In genomic region chr5:151100690-151101089, GRCh38 we compare ENCODE assay signal across 18 cellular contexts. TPM values are rescaled to one million over a fixed set of nuclear protein-coding genes. Genes with fewer than 3 reads are reported as not detected.
A peak's percentile ranks its signal among the peaks of the same experiment; 100 is the strongest.
DNase-seq lines count a peak whose midpoint lies in the region; ATAC-seq, FAIRE-seq and TF ChIP-seq lines count a peak whose summit lies in the region.
"Had no signal": no experiment of that assay in that cellular context is flagged by ENCODE, and none has a peak within 500 bp of the region (broad histone marks: within the 10 kb centered on the region; RNA-seq: fewer than 3 reads in every experiment).

No MANE protein-coding gene starts in this region.

- H3K27me3 Mint-ChIP-seq in CD4-positive, alpha-beta memory T cell = no peaks in the 10 kb centered on the region
- H3K27me3 Mint-ChIP-seq in osteocyte (ENCODE audit: unreplicated experiment) = no peaks in the 10 kb centered on the region
- H3K27me3 Mint-ChIP-seq: T-helper 17 cell had no signal

- no peak overlapping the region for H3K27ac ChIP-seq in CD4-positive, alpha-beta memory T cell (ENCODE audit: low read depth, low read length)
- peak overlapping the region in 3 of 4 donors; percentile 44 to 81 (median 71) for H3K27ac ChIP-seq in Peyer's patch
- H3K27ac ChIP-seq: BLaER1 had no signal

- no peaks in the 10 kb centered on the region for H3K9me3 ChIP-seq in CD4-positive, alpha-beta memory T cell (ENCODE audit: control insufficient read depth in 1 of 2, low read length in 2 of 2)
- no peaks in the 10 kb centered on the region for H3K9me3 ChIP-seq in Peyer's patch
- H3K9me3 ChIP-seq: BLaER1 had no signal

- H3K4me3 Mint-ChIP-seq in CD4-positive, alpha-beta memory T cell = no peak overlapping the region
- H3K4me3 Mint-ChIP-seq in osteocyte (ENCODE audit: unreplicated experiment) = no peak overlapping the region
- H3K4me3 Mint-ChIP-seq: activated T-cell treated with anti-CD3 and anti-CD28 coated beads, Interleukin-2, amount 50 U/mL, for 4 hours; T-helper 17 cell had no signal

- no peak overlapping the region for H3K4me3 ChIP-seq in CD4-positive, alpha-beta memory T cell (ENCODE audit: low read length in 2 of 2)
- H3K4me3 ChIP-seq in Peyer's patch = no peak overlapping the region
- H3K4me3 ChIP-seq in lower leg skin (ENCODE audit: low read depth, poor library complexity, severe bottlenecking) = no peak overlapping the region
- H3K4me3 ChIP-seq: BLaER1, dorsolateral prefrontal cortex had no signal

- no peak for DNase-seq in CD4-positive, alpha-beta memory T cell
- no peak for DNase-seq in Peyer's patch
- DNase-seq in erythroblast (lab: John Stamatoyannopoulos, UW) = peak; percentile 39 to 53
- DNase-seq in osteocyte (ENCODE audit: extremely low spot score, unreplicated experiment) = no peak
- no peak for DNase-seq in lower leg skin (ENCODE audit: low spot score in 2 of 2)
- no peak for DNase-seq in GM12891 (ENCODE audit: insufficient read length, low spot score)
- DNase-seq: activated CD4-positive, alpha-beta T cell treated with anti-CD3 and anti-CD28 coated beads for 4 hours; activated T-cell treated with anti-CD3 and anti-CD28 coated beads, Interleukin-2, amount 50 U/mL, for 4 hours; H7; MM.1S; NCI-H2081 treated with DMSO at 0.1 percent for 48 hours; NCI-H69; RPMI8226; T-helper 17 cell had no signal

- WGBS in lower leg skin, 2 donors = 92 to 94% methylated on average over 4 of the region's 4 CpGs

- peaks cover 0 to 2% (median 0%) of the 10 kb centered on the region in 8 donors for H3K9me3 Mint-ChIP-seq in CD4-positive, alpha-beta memory T cell
- H3K9me3 Mint-ChIP-seq in osteocyte (ENCODE audit: unreplicated experiment) = no peaks in the 10 kb centered on the region
- H3K9me3 Mint-ChIP-seq: activated T-cell treated with anti-CD3 and anti-CD28 coated beads, Interleukin-2, amount 50 U/mL, for 4 hours had no signal

- peaks cover 30% of the 10 kb centered on the region for H3K4me1 ChIP-seq in CD4-positive, alpha-beta memory T cell (ENCODE audit: insufficient read depth, low read length)
- peaks cover 4 to 79% (median 17%) of the 10 kb centered on the region in 4 donors for H3K4me1 ChIP-seq in Peyer's patch

- intact Hi-C loops in CD4-positive, alpha-beta memory T cell (cut with micrococcal nuclease) = no loop called here
- intact Hi-C loops in lower leg skin (cut with DNase I; ENCODE audit: low total_unique reads) = no loop called here

- H3K27me3 ChIP-seq in CD4-positive, alpha-beta memory T cell (ENCODE audit: insufficient read depth, low read length) = no peaks in the 10 kb centered on the region
- H3K27me3 ChIP-seq in Peyer's patch = no peaks in the 10 kb centered on the region
- H3K27me3 ChIP-seq: BLaER1, dorsolateral prefrontal cortex had no signal

- H3K36me3 ChIP-seq in CD4-positive, alpha-beta memory T cell (ENCODE audit: insufficient read depth, low read length) = peaks cover 45% of the 10 kb centered on the region
- peaks cover 0 to 21% (median 0%) of the 10 kb centered on the region in 3 donors for H3K36me3 ChIP-seq in Peyer's patch

- H3K36me3 Mint-ChIP-seq in CD4-positive, alpha-beta memory T cell = peaks cover 41 to 56% of the 10 kb centered on the region in 2 donors
- peaks cover 32% of the 10 kb centered on the region for H3K36me3 Mint-ChIP-seq in osteocyte (ENCODE audit: unreplicated experiment)

- FAIRE-seq in GM12891 (lab: Jason Lieb, UNC) = no peak

- CTCF ChIA-PET in CD4-positive, alpha-beta memory T cell (lab: Charles Lee; ENCODE audit: partially characterized antibody) = interaction anchor here (3.0 to 3.7 kb wide), 2 partner anchors 11 to 14 kb away, joined by 10 to 31 read pairs; no protein-coding TSS in a partner anchor

- peaks cover 31 to 56% (median 43%) of the 10 kb centered on the region in 4 donors for H3K4me1 Mint-ChIP-seq in CD4-positive, alpha-beta memory T cell
- H3K4me1 Mint-ChIP-seq in osteocyte (ENCODE audit: unreplicated experiment) = peaks cover 9% of the 10 kb centered on the region

- POLR2A ChIA-PET in CD4-positive, alpha-beta memory T cell (lab: Charles Lee; ENCODE audit: partially characterized antibody) = interaction anchor here (9.1 kb wide), 1 partner anchor 20 kb away, joined by 106 read pairs; the partner anchor contains the start of gene TNIP1

- TF ChIP-seq POLR2A in Peyer's patch (IDR thresholded peaks at IDR 0.05) (no peak), erythroblast (IDR thresholded peaks at IDR 0.05; ENCODE audit: low read length) (no peak), lower leg skin (IDR thresholded peaks at IDR 0.05) (no peak), GM12891 (IDR thresholded peaks at IDR 0.05; ENCODE audit: low read depth, low read length) (no peak; the same call in 1 of the 2 replicates)

- ATAC-seq in HG03139 (IDR thresholded peaks at IDR 0.05; ENCODE audit: unreplicated experiment) = no peak
- no peak for ATAC-seq in HG03159 (IDR thresholded peaks at IDR 0.05; ENCODE audit: unreplicated experiment)
- ATAC-seq: activated T-cell treated with anti-CD3 and anti-CD28 coated beads, Interleukin-2, amount 50 U/mL, for 4 hours; T-helper 17 cell had no signal

- no peak for TF ChIP-seq CTCF in Peyer's patch (IDR thresholded peaks at IDR 0.05)
- no peak for TF ChIP-seq CTCF in osteocyte (IDR thresholded peaks at IDR 0.05)
- TF ChIP-seq CTCF in lower leg skin (IDR thresholded peaks at IDR 0.05) = no peak

- H3K27ac Mint-ChIP-seq in CD4-positive, alpha-beta memory T cell = peak overlapping the region; percentile 6 to 93 (median 80)
- peak overlapping the region; percentile 9 for H3K27ac Mint-ChIP-seq in osteocyte (ENCODE audit: unreplicated experiment)

TF ChIP-seq in GM12891, 5 proteins besides CTCF, POLR2A, EP300 and RAD21:
- TF ChIP-seq POU2F2 (IDR thresholded peaks at IDR 0.05; ENCODE audit: low read depth, low read length) (no peak), POLR2AphosphoS5 (IDR thresholded peaks at IDR 0.05; ENCODE audit: low read depth, low read length) (no peak), SPI1 (IDR thresholded peaks at IDR 0.05; ENCODE audit: low read depth, low read length) (no peak), TAF1 (IDR thresholded peaks at IDR 0.05; ENCODE audit: low read depth, low read length) (no peak), PAX5 (IDR thresholded peaks at IDR 0.05; ENCODE audit: insufficient read depth, low read length, severe bottlenecking) (no peak)

RNA-seq across cellular contexts. Expression of gene TNIP1, which starts 19.9 kb away (rescaled TPM):
- total RNA-seq in CD4-positive, alpha-beta memory T cell = 100 to 1,000 TPM; 227 to 233 TPM
- 10 to 100 TPM; 31.5 to 70.2 TPM for polyA plus RNA-seq in CD4-positive, alpha-beta memory T cell
- total RNA-seq in Peyer's patch (100 to 1,000 TPM; 191 to 352 (median 266) TPM), osteocyte (73.5 and 85.5 TPM in 2 replicates), lower leg skin (100 to 1,000 TPM in 1 of 4 donors, 10 to 100 TPM in 3; 91.2 to 123 (median 98.1) TPM)
- polyA plus RNA-seq in GM12891 (2012; ENCODE audit: low read depth, missing spikeins) = 253 TPM

RNA-seq across cellular contexts. Expression of gene ANXA6, which starts 56.9 kb away (rescaled TPM):
- 100 to 1,000 TPM; 318 to 342 TPM for total RNA-seq in CD4-positive, alpha-beta memory T cell
- polyA plus RNA-seq in CD4-positive, alpha-beta memory T cell = 100 to 1,000 TPM; 229 to 330 TPM
- total RNA-seq in Peyer's patch = 100 to 1,000 TPM in 1 of 4 donors, 10 to 100 TPM in 3; 11.2 to 228 (median 30.1) TPM
- total RNA-seq in osteocyte = 245 and 254 TPM in 2 replicates
- total RNA-seq in lower leg skin = 10 to 100 TPM; 34.2 to 68.4 (median 43.3) TPM
- polyA plus RNA-seq in GM12891 (2012; ENCODE audit: low read depth, missing spikeins) = 409 TPM

Comparison
In these comparisons a context has a peak if more than half of its experiments do, and no peak if none do; other contexts are left out.
1. DNase-seq: peak in erythroblast (2 of 2); none in CD4-positive, alpha-beta memory T cell (0 of 5), Peyer's patch (0 of 3), osteocyte (single experiment), lower leg skin (0 of 2) and GM12891 (single experiment).